In the genomic region with DNA sequence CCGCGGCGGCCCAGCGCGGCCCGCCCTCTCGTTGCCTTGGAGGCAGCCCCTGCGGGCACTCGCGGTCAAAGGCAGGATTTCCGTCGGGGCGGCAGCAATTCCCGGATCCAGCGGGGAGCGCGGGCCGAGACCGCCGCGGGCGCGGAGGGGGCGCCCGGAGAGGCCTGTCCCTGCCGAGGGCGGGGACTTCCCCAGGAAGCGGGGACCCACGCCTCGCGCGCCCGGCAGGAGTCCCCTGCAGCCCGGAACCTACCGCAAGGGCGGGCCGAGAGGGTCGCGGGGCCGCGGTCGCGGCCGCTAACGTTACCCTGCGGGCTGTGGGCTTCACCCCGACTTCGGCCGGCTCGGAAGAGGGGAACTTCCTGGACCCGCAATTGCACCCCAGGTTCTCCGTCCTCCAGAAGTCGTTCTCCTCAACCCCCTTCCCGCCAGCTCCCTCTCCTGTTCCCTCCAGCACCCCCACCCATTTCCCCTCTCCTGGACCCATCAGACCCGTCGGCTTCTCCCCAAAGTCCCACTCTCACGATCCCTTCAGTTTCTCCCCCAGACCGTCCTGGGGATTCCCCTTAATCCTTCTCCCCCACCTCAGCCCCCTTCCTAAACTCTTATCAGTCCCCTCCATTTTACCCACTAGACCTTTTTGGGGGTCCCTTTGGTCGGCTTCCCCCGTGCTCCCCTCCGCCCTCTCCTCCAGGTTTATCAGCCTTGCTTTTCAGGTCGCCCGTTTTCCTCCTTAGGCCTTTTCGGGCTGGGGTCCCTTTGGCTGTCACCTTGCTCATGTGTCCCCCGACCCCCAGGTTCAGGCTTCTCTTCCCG, we compare ENCODE assay signal across 8 cellular contexts. TPM values are rescaled to one million over a fixed set of nuclear protein-coding genes. Genes with fewer than 3 reads are reported as not detected.
DNase-seq lines count a peak whose midpoint lies in the region; ATAC-seq and TF ChIP-seq lines count a peak whose summit lies in the region.

No MANE protein-coding gene starts in this region.

- H2AK5ac ChIP-seq in IMR-90 (ENCODE audit: low read depth, low read length), result no peak overlapping the region

- dilution Hi-C loops in IMR-90 (cut with HindIII; ENCODE audit: low sequenced_read_pairs, unreplicated experiment), result no loop called here

- in situ Hi-C loops in IMR-90 (cut with MboI; ENCODE audit: low sequenced_read_pairs), result no loop called here

- H3F3A ChIP-seq in smooth muscle cell (ENCODE audit: low read depth), result peaks cover 5% of the 10 kb centered on the region

- H2BK15ac ChIP-seq in IMR-90 (ENCODE audit: low read depth, low read length), result no peak overlapping the region

- H2AK9ac ChIP-seq in IMR-90 (replicated peaks; ENCODE audit: low read depth, low read length, poor library complexity), result peak overlapping the region; percentile 55

- H3K9me3 ChIP-seq in BLaER1 (no peaks in the 10 kb centered on the region), IMR-90 (ENCODE audit: control insufficient read depth, insufficient read depth, low read length) (no peaks in the 10 kb centered on the region), adipocyte (ENCODE audit: control insufficient read depth, low read length) (no peaks in the 10 kb centered on the region), smooth muscle cell (replicated peaks; ENCODE audit: low read depth) (no peaks in the 10 kb centered on the region)

- H2BK120ac ChIP-seq in IMR-90 (ENCODE audit: low read depth, low read length), result no peak overlapping the region

- ATAC-seq in IMR-90 (ENCODE audit: low read depth) (peak; percentile 48), HG03354 (IDR thresholded peaks at IDR 0.05; ENCODE audit: poor library complexity, severe bottlenecking, unreplicated experiment) (no peak), GM18870 (IDR thresholded peaks at IDR 0.05; ENCODE audit: unreplicated experiment) (no peak), HG02588 (IDR thresholded peaks at IDR 0.05; ENCODE audit: unreplicated experiment) (no peak)

- H3K9me1 ChIP-seq in IMR-90 (ENCODE audit: insufficient read depth, low read length), result no peaks in the 10 kb centered on the region

- H3K79me2 ChIP-seq in smooth muscle cell (ENCODE audit: low read depth), result no peaks in the 10 kb centered on the region

- TF ChIP-seq CTCF in IMR-90 (conservative IDR thresholded peaks at IDR 0.05; ENCODE audit: low read depth, low read length), result no peak
- no peak for TF ChIP-seq CTCF in smooth muscle cell (IDR thresholded peaks at IDR 0.05; ENCODE audit: borderline replicate concordance, insufficient read depth, poor library complexity, severe bottlenecking)

- H3K79me1 ChIP-seq in IMR-90 (ENCODE audit: low read depth in 1 of 2, low read length in 2 of 2), result no peaks in the 10 kb centered on the region

- H3K56ac ChIP-seq in IMR-90 (ENCODE audit: extremely low read depth, insufficient read depth, low read length), result no peak overlapping the region

- no peak overlapping the region for H4K5ac ChIP-seq in IMR-90 (ENCODE audit: low read depth, low read length)

- no peak overlapping the region for H4K8ac ChIP-seq in IMR-90 (ENCODE audit: low read depth in 2 of 2, low read length in 2 of 2)

- no peak overlapping the region; the same call in 1 of the 2 replicates for H3K23ac ChIP-seq in IMR-90 (ENCODE audit: low read depth, low read length)

- H3K4me3 ChIP-seq in BLaER1, result peak overlapping the region; percentile 59
- peak overlapping the region; percentile 2; the same call in 1 of the 2 replicates for H3K4me3 ChIP-seq in IMR-90 (ENCODE audit: insufficient read depth, low read depth, low read length)
- H3K4me3 ChIP-seq in adipocyte (ENCODE audit: low read length), result peak overlapping the region; percentile 71
- peak overlapping the region; percentile 40 for H3K4me3 ChIP-seq in iPS-11a (ENCODE audit: low read depth, low read length)
- H3K4me3 ChIP-seq in smooth muscle cell, result peak overlapping the region; percentile 48

- H3K18ac ChIP-seq in IMR-90 (ENCODE audit: low read depth, low read length), result no peak overlapping the region

- TF ChIP-seq RAD21 in IMR-90 (IDR thresholded peaks at IDR 0.05; ENCODE audit: low read length), result no peak

- no peak overlapping the region for H2BK5ac ChIP-seq in IMR-90 (ENCODE audit: low read depth, low read length, poor library complexity, severe bottlenecking)

- intact Hi-C loops in IMR-90 (cut with micrococcal nuclease), result no loop called here

- DNase-seq in IMR-90, result no peak
- peak; percentile 66 for DNase-seq in adipocyte (ENCODE audit: low read depth)
- DNase-seq in smooth muscle cell (lab: John Stamatoyannopoulos, UW; ENCODE audit: unreplicated experiment), result no peak

- peak overlapping the region; percentile 74 for H3K9ac ChIP-seq in BLaER1
- no peak overlapping the region for H3K9ac ChIP-seq in IMR-90 (ENCODE audit: low read depth, low read length)
- peak overlapping the region; percentile 80 for H3K9ac ChIP-seq in adipocyte (ENCODE audit: low read length)
- H3K9ac ChIP-seq in smooth muscle cell (ENCODE audit: low read depth), result peak overlapping the region; percentile 57

- CTCF ChIA-PET in IMR-90 (lab: Yijun Ruan, JAX), result no interaction called here

- H3K27ac ChIP-seq in BLaER1 (peak overlapping the region; percentile 63), IMR-90 (ENCODE audit: insufficient read depth, low read length) (no peak overlapping the region), smooth muscle cell (ENCODE audit: low read depth) (no peak overlapping the region)

- H3K4ac ChIP-seq in IMR-90 (ENCODE audit: low read depth, low read length), result no peak overlapping the region

- peaks cover 11% of the 10 kb centered on the region for H3K27me3 ChIP-seq in BLaER1
- peaks cover 52% of the 10 kb centered on the region for H3K27me3 ChIP-seq in IMR-90 (ENCODE audit: control insufficient read depth, insufficient read depth, low read length)
- no peaks in the 10 kb centered on the region for H3K27me3 ChIP-seq in adipocyte (replicated peaks; ENCODE audit: control insufficient read depth, insufficient read depth, low read length)
- H3K27me3 ChIP-seq in smooth muscle cell (ENCODE audit: low read depth), result peaks cover 9% of the 10 kb centered on the region

- H4K20me1 ChIP-seq in BLaER1, result no peaks in the 10 kb centered on the region
- no peaks in the 10 kb centered on the region for H4K20me1 ChIP-seq in IMR-90 (ENCODE audit: insufficient read depth, low read length)
- H4K20me1 ChIP-seq in smooth muscle cell (ENCODE audit: low read depth), result no peaks in the 10 kb centered on the region

- 11% methylated on average over 27 of the region's 66 CpGs; no CpG with 5 or more reads in 1 of the 2 experiments for WGBS in IMR-90 (ENCODE audit: extremely low coverage in 2 of 2, insufficient read length in 1 of 2), 2 experiments
- 19% methylated on average over 30 of the region's 66 CpGs for WGBS in smooth muscle cell (ENCODE audit: low lambda C conversion rate)

- POLR2A ChIA-PET in IMR-90 (lab: Charles Lee; ENCODE audit: unreplicated experiment), result no interaction called here

- no peak overlapping the region for H3K14ac ChIP-seq in IMR-90 (replicated peaks; ENCODE audit: low read depth, low read length)

- H2BK20ac ChIP-seq in IMR-90 (ENCODE audit: low read depth, low read length), result no peak overlapping the region

- H2AFZ ChIP-seq in IMR-90 (replicated peaks; ENCODE audit: low read length, poor library complexity) (peak overlapping the region; percentile 85), smooth muscle cell (ENCODE audit: low read depth) (peak overlapping the region; percentile 85)

- H3K4me2 ChIP-seq in BLaER1 (peak overlapping the region; percentile 87), IMR-90 (ENCODE audit: low read depth, low read length) (no peak overlapping the region; the same call in 1 of the 2 replicates), smooth muscle cell (peak overlapping the region; percentile 89)

- TF ChIP-seq POLR2A in IMR-90 (IDR thresholded peaks at IDR 0.05; ENCODE audit: low read depth, low read length), result no peak

- no peak overlapping the region for H4K91ac ChIP-seq in IMR-90 (ENCODE audit: insufficient read depth, low read depth, low read length)

- peaks cover 95% of the 10 kb centered on the region for H3K4me1 ChIP-seq in BLaER1
- H3K4me1 ChIP-seq in IMR-90 (ENCODE audit: control insufficient read depth, insufficient read depth, low read length), result no peaks in the 10 kb centered on the region
- peaks cover 17% of the 10 kb centered on the region for H3K4me1 ChIP-seq in adipocyte (ENCODE audit: control insufficient read depth, insufficient read depth, low read length)
- no peaks in the 10 kb centered on the region for H3K4me1 ChIP-seq in smooth muscle cell (ENCODE audit: low read depth)

- no TSS peak for BruUV-seq in IMR-90 (replicated peaks; lab: Mats Ljungman, UMichigan)

- no peaks in the 10 kb centered on the region for H3K36me3 ChIP-seq in BLaER1
- H3K36me3 ChIP-seq in IMR-90 (ENCODE audit: control insufficient read depth, insufficient read depth, low read length), result no peaks in the 10 kb centered on the region
- no peaks in the 10 kb centered on the region for H3K36me3 ChIP-seq in adipocyte (ENCODE audit: control insufficient read depth, insufficient read depth, low read length, severe bottlenecking)
- no peaks in the 10 kb centered on the region for H3K36me3 ChIP-seq in smooth muscle cell (ENCODE audit: low read depth)

TF ChIP-seq in IMR-90, 13 proteins besides CTCF, POLR2A, EP300 and RAD21 (continues in another document):
- TF ChIP-seq RFX5 (IDR thresholded peaks at IDR 0.05; ENCODE audit: low read depth, low read length) (no peak), RCOR1 (IDR thresholded peaks at IDR 0.05; ENCODE audit: insufficient replicate concordance, low read length) (no peak)

RNA-seq across cellular contexts. Expression of gene FGR, which starts 0.6 kb away (rescaled TPM):
- not detected in 2 replicates for total RNA-seq in IMR-90 (2012; rRNA removed)
- polyA plus RNA-seq in IMR-90 (2012; rRNA removed), result not detected in 2 replicates
- not detected in 2 replicates for polyA plus RNA-seq in IMR-90 (2012; cell fraction: cytosol; rRNA removed)
- 0.08 TPM in 1 of 2 replicates, not detected in the other for polyA plus RNA-seq in IMR-90 (2012; cell fraction: nucleus; rRNA removed; ENCODE audit: low replicate concordance)
- total RNA-seq in smooth muscle cell, result 1.3 TPM in 1 of 2 replicates, not detected in the other
- polyA plus RNA-seq in smooth muscle cell, result 0.10 and 0.65 TPM in 2 replicates

RNA-seq across cellular contexts. Expression of gene AHDC1, which starts 30.4 kb away (rescaled TPM):
- total RNA-seq in IMR-90 (2012; rRNA removed), result 1.7 and 2.0 TPM in 2 replicates
- polyA plus RNA-seq in IMR-90 (2012; rRNA removed), result 11.6 and 16.1 TPM in 2 replicates
- 4.9 and 11.5 TPM in 2 replicates for polyA plus RNA-seq in IMR-90 (2012; cell fraction: cytosol; rRNA removed)
- polyA plus RNA-seq in IMR-90 (2012; cell fraction: nucleus; rRNA removed; ENCODE audit: low replicate concordance), result 25.9 and 46.8 TPM in 2 replicates
- total RNA-seq in smooth muscle cell, result 8.4 and 12.2 TPM in 2 replicates
- polyA plus RNA-seq in smooth muscle cell, result 12.2 and 15.6 TPM in 2 replicates

RNA-seq across cellular contexts. Expression of gene IFI6, which starts 37.6 kb away (rescaled TPM):
- total RNA-seq in IMR-90 (2012; rRNA removed) (6.7 and 7.3 TPM in 2 replicates), smooth muscle cell (16.3 and 26.7 TPM in 2 replicates)
- polyA plus RNA-seq in IMR-90 (2012; rRNA removed) (16.8 and 17.2 TPM in 2 replicates), smooth muscle cell (43.7 and 51.5 TPM in 2 replicates)
- polyA plus RNA-seq in IMR-90 (2012; cell fraction: cytosol; rRNA removed), result 31.2 and 35.3 TPM in 2 replicates
- polyA plus RNA-seq in IMR-90 (2012; cell fraction: nucleus; rRNA removed; ENCODE audit: low replicate concordance), result 5.7 and 7.7 TPM in 2 replicates

Comparison
In these comparisons a context has a peak if more than half of its experiments do, and no peak if none do; other contexts are left out.
1. H3K4me3 ChIP-seq: peak in every context shown above with its lines; median percentile 71 in adipocyte; 59 in BLaER1; 48 in smooth muscle cell; 40 in iPS-11a; 2 in IMR-90.